In genomic region chr14:103349982-103350381, GRCh38 we compare ENCODE assay signal across 28 cellular contexts.
"Had no signal": no experiment of that assay in that cellular context is flagged by ENCODE, and none has a peak within 500 bp of the region (broad histone marks: within the 10 kb centered on the region; RNA-seq: fewer than 3 reads in every experiment).

No MANE protein-coding gene starts in this region.

- H3K4me2 ChIP-seq: neural progenitor cell, smooth muscle cell had no signal

- H3K27me3 ChIP-seq: gastrocnemius medialis, neural progenitor cell, right lobe of liver had no signal

- DNase-seq: effector CD8-positive, alpha-beta T cell; endodermal cell; foreskin fibroblast; gastrocnemius medialis; head of caudate nucleus; left ventricle myocardium superior; lower lobe of right lung; mucosa of descending colon; naive B cell; right lobe of liver; stimulated activated CD4-positive, alpha-beta T cell treated with anti-CD3 and anti-CD28 coated beads, Interleukin-12 subunit alpha, Interleukin-12 subunit beta, amount 100 ng/mL, for 4 hours; stimulated activated CD4-positive, alpha-beta T cell treated with anti-CD3 and anti-CD28 coated beads, Interleukin-1b, Interleukin-23, amount 100 ng/mL, for 48 hours; stimulated activated CD4-positive, alpha-beta T cell treated with anti-CD3 and anti-CD28 coated beads, Interleukin-4, amount 100 ng/mL, for 1 hour; stimulated activated CD8-positive, alpha-beta memory T cell treated with anti-CD3 and anti-CD28 coated beads, Interleukin-4, amount 100 ng/mL, for 48 hours; stimulated activated naive CD4-positive, alpha-beta T cell; stimulated activated naive CD8-positive, alpha-beta T cell treated with anti-CD3 and anti-CD28 coated beads, Interleukin-15, amount 100 ng/mL, for 72 hours; trophoblast cell had no signal

- H3K4me3 Mint-ChIP-seq: endodermal cell; mesothelial cell of epicardium; naive B cell; natural killer cell treated with Interleukin-12 subunit alpha and Interleukin-12 subunit beta and Interleukin-15 and Interleukin-18, amount 100 ng/mL, for 72 hours; neural progenitor cell; stimulated activated naive CD8-positive, alpha-beta T cell treated with anti-CD3 and anti-CD28 coated beads, Interleukin-15, amount 100 ng/mL, for 72 hours had no signal

- H3K9me3 Mint-ChIP-seq: endodermal cell; mesothelial cell of epicardium; naive B cell; natural killer cell treated with Interleukin-12 subunit alpha and Interleukin-12 subunit beta and Interleukin-15 and Interleukin-18, amount 100 ng/mL, for 72 hours; stimulated activated naive CD8-positive, alpha-beta T cell treated with anti-CD3 and anti-CD28 coated beads, Interleukin-15, amount 100 ng/mL, for 72 hours had no signal

- H3K36me3 Mint-ChIP-seq: naive B cell; natural killer cell treated with Interleukin-12 subunit alpha and Interleukin-12 subunit beta and Interleukin-15 and Interleukin-18, amount 100 ng/mL, for 72 hours; neural progenitor cell had no signal

- H3K27me3 Mint-ChIP-seq: stimulated activated naive CD8-positive, alpha-beta T cell treated with anti-CD3 and anti-CD28 coated beads, Interleukin-15, amount 100 ng/mL, for 72 hours had no signal

- H3K36me3 ChIP-seq: gastrocnemius medialis, neural progenitor cell had no signal

- H3K4me1 Mint-ChIP-seq: mesothelial cell of epicardium; stimulated activated naive CD8-positive, alpha-beta T cell treated with anti-CD3 and anti-CD28 coated beads, Interleukin-15, amount 100 ng/mL, for 72 hours had no signal

- H3K27ac Mint-ChIP-seq: endodermal cell; mesothelial cell of epicardium; naive B cell; natural killer cell treated with Interleukin-12 subunit alpha and Interleukin-12 subunit beta and Interleukin-15 and Interleukin-18, amount 100 ng/mL, for 72 hours; neural progenitor cell; progenitor cell of endocrine pancreas; stimulated activated naive CD8-positive, alpha-beta T cell treated with anti-CD3 and anti-CD28 coated beads, Interleukin-15, amount 100 ng/mL, for 72 hours had no signal

- H3K9me3 ChIP-seq: gastrocnemius medialis, lower lobe of right lung, mucosa of descending colon, right lobe of liver, suprapubic skin had no signal

- ATAC-seq: esophagus mucosa; gastrocnemius medialis; left ventricle myocardium superior; lower lobe of right lung; mucosa of descending colon; right lobe of liver; stimulated activated naive CD8-positive, alpha-beta T cell treated with anti-CD3 and anti-CD28 coated beads, Interleukin-15, amount 100 ng/mL, for 72 hours had no signal

- H2AFZ ChIP-seq: neural progenitor cell, parathyroid adenoma had no signal

- H3K4me1 ChIP-seq: gastrocnemius medialis, lower lobe of right lung, neural progenitor cell, right lobe of liver, suprapubic skin had no signal

- H3K27ac ChIP-seq: epithelial cell of prostate, gastrocnemius medialis, lower lobe of right lung, neural progenitor cell, parathyroid adenoma, right lobe of liver, suprapubic skin had no signal

- H3K4me3 ChIP-seq: gastrocnemius medialis, lower lobe of right lung, mucosa of descending colon, neural progenitor cell, right lobe of liver, smooth muscle cell, suprapubic skin had no signal

- H3K79me2 ChIP-seq: parathyroid adenoma had no signal

- FAIRE-seq: colon, islet of Langerhans had no signal

- H3K9ac ChIP-seq: neural progenitor cell, parathyroid adenoma had no signal
